In the genomic region with DNA sequence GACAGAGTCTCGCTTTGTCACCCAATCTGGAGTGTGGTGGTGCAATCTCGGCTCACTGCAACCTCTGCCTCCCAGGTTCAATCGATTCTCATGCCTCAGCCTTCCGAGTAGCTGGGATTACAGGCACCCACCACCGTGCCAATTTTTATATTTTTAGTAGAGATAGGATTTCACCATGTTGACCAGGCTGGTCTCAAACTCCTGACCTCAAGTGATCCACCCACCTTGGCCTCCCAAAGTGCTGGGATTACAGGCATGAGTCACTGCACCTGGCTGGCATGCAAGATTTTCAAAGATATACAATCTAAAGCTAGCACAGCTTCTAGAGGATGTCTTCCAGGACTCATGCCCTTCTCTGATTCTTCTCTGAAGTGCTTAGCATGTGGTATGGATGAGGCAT, we compare ENCODE assay signal across 4 cellular contexts.
DNase-seq lines count a peak whose midpoint lies in the region; ATAC-seq and TF ChIP-seq lines count a peak whose summit lies in the region.
"Not testable (repeated sequence)": the region's sequence is repeated elsewhere in the genome, so short reads cannot be mapped to it uniquely, and the experiment has no call there.

No MANE protein-coding gene starts in this region.

- DNase-seq in GM23338 (ENCODE audit: low spot score), result not testable (repeated sequence)
- DNase-seq in MG63 (peak; percentile 8), left lobe of liver (ENCODE audit: low spot score) (peak; percentile 80), right lobe of liver (peak; percentile 57 to 76 (median 64))

- H4K20me1 ChIP-seq in GM23338 (replicated peaks; ENCODE audit: insufficient read depth), result not testable (repeated sequence)

- H3K4me2 ChIP-seq in GM23338, result not testable (repeated sequence)

- intact Hi-C loops in right lobe of liver (cut with DNase I), result not testable (repeated sequence)

- H3K27me3 ChIP-seq in GM23338 (ENCODE audit: insufficient read depth); MG63; right lobe of liver: not testable (repeated sequence)

- not testable (repeated sequence) for ATAC-seq in GM23338
- ATAC-seq in left lobe of liver (peak; percentile 93), right lobe of liver (peak; percentile 84 to 97 (median 92))

- H3K4me3 ChIP-seq in GM23338, MG63, right lobe of liver: not testable (repeated sequence)

- WGBS in right lobe of liver (ENCODE audit: insufficient coverage, low coverage, low lambda C conversion rate, missing lambda C conversion rate), result 24% methylated on average over 5 of the region's 5 CpGs

- not testable (repeated sequence) for H3K9me2 ChIP-seq in GM23338 (ENCODE audit: insufficient read depth)

- not testable (repeated sequence) for TF ChIP-seq CTCF in GM23338 (conservative IDR thresholded peaks at IDR 0.05; ENCODE audit: low read depth in 2 of 2); right lobe of liver (IDR thresholded peaks at IDR 0.05)

- H2AFZ ChIP-seq in GM23338, result 0 out of 2 replicates have a peak overlapping the region, but pooled peaks have one; percentile 23

- H3K4me1 ChIP-seq in GM23338 (ENCODE audit: insufficient read depth), result not testable (repeated sequence)
- H3K4me1 ChIP-seq in right lobe of liver, result peaks cover 0 to 24% (median 5%) of the 10 kb centered on the region in 4 donors

- not testable (repeated sequence) for H3K4me1 Mint-ChIP-seq in GM23338

- H3K79me2 ChIP-seq in GM23338 (replicated peaks; ENCODE audit: insufficient read depth), result not testable (repeated sequence)

- not testable (repeated sequence) for H3K27ac Mint-ChIP-seq in GM23338

- not testable (repeated sequence) for H3K27ac ChIP-seq in GM23338 (ENCODE audit: low read depth)
- H3K27ac ChIP-seq in right lobe of liver, result peak overlapping the region in 2 of 3 donors; percentile 27 to 54

- H3K9me3 ChIP-seq in MG63, right lobe of liver: not testable (repeated sequence)

- not testable (repeated sequence) for H3F3A ChIP-seq in GM23338 (replicated peaks; ENCODE audit: low read depth)

- not testable (repeated sequence) for H3K27me3 Mint-ChIP-seq in GM23338 (ENCODE audit: insufficient read depth, low read depth, poor library complexity)

- not testable (repeated sequence) for H3K36me3 Mint-ChIP-seq in GM23338 (ENCODE audit: low read depth)

- not testable (repeated sequence) for TF ChIP-seq POLR2A in right lobe of liver (IDR thresholded peaks at IDR 0.05)

- not testable (repeated sequence) for H3K4me3 Mint-ChIP-seq in GM23338

- peaks cover 95% of the 10 kb centered on the region for H3K9me3 Mint-ChIP-seq in GM23338

- H3K36me3 ChIP-seq in GM23338 (ENCODE audit: insufficient read depth); MG63; right lobe of liver: not testable (repeated sequence)
